In genomic region chr9:112361602-112362001, GRCh38 we compare ENCODE assay signal across 9 cellular contexts. TPM values are rescaled to one million over a fixed set of nuclear protein-coding genes. Genes with fewer than 3 reads are reported as not detected.
DNase-seq lines count a peak whose midpoint lies in the region; ATAC-seq and TF ChIP-seq lines count a peak whose summit lies in the region.
"Had no signal": no experiment of that assay in that cellular context is flagged by ENCODE, and none has a peak within 500 bp of the region (broad histone marks: within the 10 kb centered on the region; RNA-seq: fewer than 3 reads in every experiment).

No MANE protein-coding gene starts in this region.

- no peak overlapping the region for H2BK5ac ChIP-seq in H9 (ENCODE audit: insufficient read length, low read length)

- no peak overlapping the region for H3K4me3 ChIP-seq in BE2C (ENCODE audit: low read depth, low read length)
- peak overlapping the region; percentile 20; the same call in 1 of the 2 replicates for H3K4me3 ChIP-seq in OCI-LY3 (ENCODE audit: low read length)
- no peak overlapping the region for H3K4me3 ChIP-seq in endodermal cell (ENCODE audit: low read length)
- no peak overlapping the region for H3K4me3 ChIP-seq in neural cell (ENCODE audit: low read length)

- H3K36me3 Mint-ChIP-seq in H9 (ENCODE audit: insufficient read depth in 1 of 3, low read depth in 3 of 3) (peaks cover 7 to 12% (median 9%) of the 10 kb centered on the region in 3 experiments; a peak in 6 of 7 replicates), endodermal cell (ENCODE audit: low read depth) (no peaks in the 10 kb centered on the region)

- H2BK12ac ChIP-seq in H9 (ENCODE audit: insufficient read length, low read depth, low read length): no peak overlapping the region

- no peaks in the 10 kb centered on the region for H3K79me2 ChIP-seq in H9 (ENCODE audit: insufficient read depth, low read length)
- no peaks in the 10 kb centered on the region for H3K79me2 ChIP-seq in OCI-LY3 (ENCODE audit: low read length)
- H3K79me2 ChIP-seq in neural cell (replicated peaks; ENCODE audit: insufficient read depth, low read length): no peaks in the 10 kb centered on the region

- no peak overlapping the region for H2BK20ac ChIP-seq in H9 (ENCODE audit: low read depth, low read length, poor library complexity, severe bottlenecking)

- H3K56ac ChIP-seq in H9 (ENCODE audit: insufficient read length, low read depth, low read length): no peak overlapping the region

- H3K79me1 ChIP-seq in H9 (ENCODE audit: insufficient read depth, low read depth, low read length, poor library complexity, severe bottlenecking): no peaks in the 10 kb centered on the region

- no peak overlapping the region for H3K14ac ChIP-seq in H9 (ENCODE audit: insufficient read depth, low read length)

- H3K23ac ChIP-seq in H9 (ENCODE audit: insufficient read length, low read depth, low read length): no peak overlapping the region

- no peaks in the 10 kb centered on the region for H3K27me3 Mint-ChIP-seq in H9 (ENCODE audit: low read depth)
- H3K27me3 Mint-ChIP-seq in endodermal cell (ENCODE audit: insufficient read depth): no peaks in the 10 kb centered on the region

- no peaks in the 10 kb centered on the region for H3K27me3 ChIP-seq in BE2C
- no peaks in the 10 kb centered on the region for H3K27me3 ChIP-seq in H9 (ENCODE audit: insufficient read depth, low read length)
- no peaks in the 10 kb centered on the region for H3K27me3 ChIP-seq in OCI-LY3 (ENCODE audit: low read depth, low read length)
- no peaks in the 10 kb centered on the region for H3K27me3 ChIP-seq in endodermal cell (ENCODE audit: control insufficient read depth, insufficient read depth, low read length, poor library complexity, severe bottlenecking)
- H3K27me3 ChIP-seq in neural cell (ENCODE audit: insufficient read depth, low read depth, low read length): no peaks in the 10 kb centered on the region

- H3K4me1 Mint-ChIP-seq in H9: no peaks in the 10 kb centered on the region
- no peaks in the 10 kb centered on the region for H3K4me1 Mint-ChIP-seq in endodermal cell

- no peak overlapping the region for H4K5ac ChIP-seq in H9 (ENCODE audit: insufficient read length, low read depth, low read length)

- peak; percentile 33 for TF ChIP-seq CTCF in BE2C (IDR thresholded peaks at IDR 0.05; ENCODE audit: low read depth, low read length)
- peak; percentile 75 for TF ChIP-seq CTCF in H9 (conservative IDR thresholded peaks at IDR 0.05)
- peak; percentile 61 for TF ChIP-seq CTCF in OCI-LY3 (IDR thresholded peaks at IDR 0.05; ENCODE audit: low read depth, low read length)
- TF ChIP-seq CTCF in endodermal cell (conservative IDR thresholded peaks at IDR 0.05): peak; percentile 79
- peak; percentile 70 for TF ChIP-seq CTCF in neural cell (IDR thresholded peaks at IDR 0.05; ENCODE audit: poor library complexity, severe bottlenecking)

- H3K4ac ChIP-seq in H9 (ENCODE audit: low read depth, low read length): no peak overlapping the region

- H2AFZ ChIP-seq in H9 (ENCODE audit: low read length): no peak overlapping the region
- H2AFZ ChIP-seq in OCI-LY3 (ENCODE audit: low read depth, low read length): no peak overlapping the region
- no peak overlapping the region for H2AFZ ChIP-seq in neural cell (ENCODE audit: low read depth, low read length)

- H3K4me2 ChIP-seq in H9 (ENCODE audit: insufficient read depth, insufficient read length, low read length) (no peak overlapping the region), OCI-LY3 (ENCODE audit: low read length) (peak overlapping the region; percentile 43), neural cell (ENCODE audit: low read length) (no peak overlapping the region)

- H2BK120ac ChIP-seq in H9 (ENCODE audit: low read depth, low read length, poor library complexity, severe bottlenecking): no peak overlapping the region

- H4K20me1 ChIP-seq in H9 (ENCODE audit: control insufficient read depth, insufficient read depth, insufficient read length) (no peaks in the 10 kb centered on the region), OCI-LY3 (ENCODE audit: insufficient read depth, low read length) (no peaks in the 10 kb centered on the region), neural cell (ENCODE audit: insufficient read depth) (no peaks in the 10 kb centered on the region)

- no CpG with 5 or more reads among the region's 4 CpGs for WGBS in H9 (ENCODE audit: extremely low coverage, insufficient read length, low lambda C conversion rate)
- 34 to 51% methylated on average over 3 to 4 of the region's 4 CpGs for WGBS in endodermal cell (ENCODE audit: insufficient coverage in 1 of 2, insufficient read length in 1 of 2), 2 experiments

- no peak for DNase-seq in BE2C
- DNase-seq in H9: no peak
- no peak for DNase-seq in endodermal cell

- no peaks in the 10 kb centered on the region; the same call in 1 of the 2 replicates for H3K9me3 ChIP-seq in BE2C
- H3K9me3 ChIP-seq in H9 (ENCODE audit: control insufficient read depth, low read depth, low read length): no peaks in the 10 kb centered on the region
- no peaks in the 10 kb centered on the region for H3K9me3 ChIP-seq in OCI-LY3 (ENCODE audit: insufficient read depth, low read length)
- H3K9me3 ChIP-seq in endodermal cell (ENCODE audit: control insufficient read depth, low read length): no peaks in the 10 kb centered on the region
- no peaks in the 10 kb centered on the region for H3K9me3 ChIP-seq in neural cell (ENCODE audit: low read length)

- H3F3A ChIP-seq in neural cell (ENCODE audit: insufficient read depth, low read length, poor library complexity, severe bottlenecking): no peaks in the 10 kb centered on the region

- H3K9me3 Mint-ChIP-seq in H9 (peaks cover 17% of the 10 kb centered on the region in 2 experiments), endodermal cell (peaks cover 14% of the 10 kb centered on the region)

- no peak for ATAC-seq in GM19455 (IDR thresholded peaks at IDR 0.05; ENCODE audit: unreplicated experiment)
- ATAC-seq in GM19397 (IDR thresholded peaks at IDR 0.05; ENCODE audit: unreplicated experiment): no peak
- ATAC-seq in HG03442 (IDR thresholded peaks at IDR 0.05; ENCODE audit: unreplicated experiment): no peak

- H4K8ac ChIP-seq in H9 (replicated peaks; ENCODE audit: insufficient read length, low read depth, low read length): no peak overlapping the region

- H3K27ac Mint-ChIP-seq in H9: no peak overlapping the region
- no peak overlapping the region for H3K27ac Mint-ChIP-seq in endodermal cell

- H2BK15ac ChIP-seq in H9 (ENCODE audit: low read depth, low read length): no peak overlapping the region

- no peak overlapping the region for H3K18ac ChIP-seq in H9 (ENCODE audit: insufficient read length, low read depth, low read length)

- H3K23me2 ChIP-seq in H9 (ENCODE audit: insufficient read length, low read depth, low read length, poor library complexity, severe bottlenecking): no peaks in the 10 kb centered on the region

- H3K4me1 ChIP-seq in BE2C (no peaks in the 10 kb centered on the region), H9 (ENCODE audit: insufficient read depth, low read length) (no peaks in the 10 kb centered on the region), OCI-LY3 (ENCODE audit: low read length) (no peaks in the 10 kb centered on the region), endodermal cell (ENCODE audit: control insufficient read depth, insufficient read depth, low read length) (no peaks in the 10 kb centered on the region)

- H3K9ac ChIP-seq in H9 (ENCODE audit: extremely low read depth, insufficient read length, low read length) (no peak overlapping the region), OCI-LY3 (ENCODE audit: low read length) (no peak overlapping the region), endodermal cell (ENCODE audit: extremely low read depth, low read length, poor library complexity, severe bottlenecking) (no peak overlapping the region), neural cell (ENCODE audit: low read length) (no peak overlapping the region)

- H3K9me2 ChIP-seq in neural cell (ENCODE audit: insufficient read depth, low read length): no peaks in the 10 kb centered on the region

- H4K91ac ChIP-seq in H9 (ENCODE audit: insufficient read length, low read depth, low read length): no peak overlapping the region

- no peak overlapping the region for H3K27ac ChIP-seq in H9 (ENCODE audit: insufficient read length, low read depth, low read length)
- H3K27ac ChIP-seq in OCI-LY3 (ENCODE audit: low read length): no peak overlapping the region
- no peak overlapping the region for H3K27ac ChIP-seq in endodermal cell (ENCODE audit: low read depth, low read length)
- no peak overlapping the region for H3K27ac ChIP-seq in neural cell (ENCODE audit: low read length)
- H3K27ac ChIP-seq: HL-60 had no signal

- H3K36me3 ChIP-seq in BE2C (no peaks in the 10 kb centered on the region), OCI-LY3 (replicated peaks; ENCODE audit: low read depth, low read length) (no peaks in the 10 kb centered on the region), endodermal cell (ENCODE audit: control insufficient read depth, insufficient read depth, low read length) (no peaks in the 10 kb centered on the region), neural cell (ENCODE audit: insufficient read depth, low read length) (no peaks in the 10 kb centered on the region)

- peak; percentile 73 for TF ChIP-seq RAD21 in neural cell (conservative IDR thresholded peaks at IDR 0.05)

- TF ChIP-seq EP300 in neural cell (conservative IDR thresholded peaks at IDR 0.05; ENCODE audit: poor library complexity, severe bottlenecking): no peak

- no peak overlapping the region for H2AK5ac ChIP-seq in H9 (ENCODE audit: insufficient read length, low read length)

- H3K4me3 Mint-ChIP-seq in H9: no peak overlapping the region
- no peak overlapping the region for H3K4me3 Mint-ChIP-seq in endodermal cell

- no peak overlapping the region for H3T11ph ChIP-seq in H9 (ENCODE audit: low read length)

TF ChIP-seq in neural cell, 6 proteins besides CTCF, POLR2A, EP300 and RAD21 (continues in another document):
- TF ChIP-seq POLR2AphosphoS5 (IDR thresholded peaks at IDR 0.05): no peak

RNA-seq across cellular contexts. Expression of gene HSDL2, which starts 18.3 kb away (rescaled TPM):
- 12.5 TPM for polyA plus RNA-seq in BE2C (2012; ENCODE audit: insufficient read depth, insufficient read length, low read depth)
- total RNA-seq in H9 (2021) (16.5 and 16.6 TPM in 2 replicates), endodermal cell (10 to 100 TPM; 22.5 to 29.1 TPM)
- polyA plus RNA-seq in endodermal cell (2013, experiment 1 of 2): 29.8 TPM
- 25.9 TPM for polyA plus RNA-seq in endodermal cell (2013, experiment 2 of 2)
- 7.1 and 9.0 TPM in 2 replicates for polyA plus RNA-seq in neural cell
- 15.8 and 16.6 TPM in 2 replicates for polyA minus RNA-seq in neural cell

RNA-seq across cellular contexts. Expression of gene PTBP3, which starts 28.2 kb away (rescaled TPM):
- 3.9 TPM for polyA plus RNA-seq in BE2C (2012; ENCODE audit: insufficient read depth, insufficient read length, low read depth)
- total RNA-seq in H9 (2021): 89.5 and 93.1 TPM in 2 replicates
- 10 to 100 TPM; 83.3 to 94.8 TPM for total RNA-seq in endodermal cell
- 33.7 TPM for polyA plus RNA-seq in endodermal cell (2013, experiment 1 of 2)
- 36.1 TPM for polyA plus RNA-seq in endodermal cell (2013, experiment 2 of 2)
- polyA plus RNA-seq in neural cell: 29.7 and 36.1 TPM in 2 replicates
- polyA minus RNA-seq in neural cell: 87.9 and 102 TPM in 2 replicates
